ENCODE assay signal across 25 cellular contexts in the genomic region with DNA sequence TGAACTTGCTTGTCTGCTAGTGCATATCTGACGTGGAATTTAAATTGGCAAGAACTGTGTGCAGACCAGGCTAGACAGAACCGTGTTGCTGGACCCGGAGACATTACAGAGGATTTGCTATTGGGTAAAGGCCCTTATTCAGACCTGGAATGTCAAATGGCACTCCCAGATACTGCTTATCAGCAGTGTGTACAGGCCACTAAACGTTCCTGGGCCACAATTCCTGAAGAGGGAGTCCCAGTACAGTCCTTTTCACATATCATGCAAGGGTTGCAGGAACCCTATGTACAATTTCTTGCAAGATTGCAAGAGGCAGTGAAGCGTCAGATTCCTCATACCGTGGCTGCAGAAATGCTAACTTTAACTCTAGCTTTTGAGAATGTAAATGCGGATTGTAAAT. TPM values are rescaled to one million over a fixed set of nuclear protein-coding genes. Genes with fewer than 3 reads are reported as not detected.
DNase-seq lines count a peak whose midpoint lies in the region; ATAC-seq and TF ChIP-seq lines count a peak whose summit lies in the region.
"Had no signal": no experiment of that assay in that cellular context is flagged by ENCODE, and none has a peak within 500 bp of the region (broad histone marks: within the 10 kb centered on the region; RNA-seq: fewer than 3 reads in every experiment).

No MANE protein-coding gene starts in this region.

- no peaks in the 10 kb centered on the region for H3K79me2 ChIP-seq in hepatocyte

- H3K27me3 ChIP-seq in RWPE2 (ENCODE audit: insufficient read depth, poor library complexity, severe bottlenecking) (no peaks in the 10 kb centered on the region), lung (ENCODE audit: control insufficient read depth, insufficient read depth) (no peaks in the 10 kb centered on the region), hepatocyte (no peaks in the 10 kb centered on the region)
- H3K27me3 ChIP-seq: BLaER1, esophagus squamous epithelium, gastrocnemius medialis, upper lobe of left lung had no signal

- H3K9me3 ChIP-seq in RWPE2 (ENCODE audit: severe bottlenecking) = no peaks in the 10 kb centered on the region
- no peaks in the 10 kb centered on the region for H3K9me3 ChIP-seq in lung (ENCODE audit: control insufficient read depth in 2 of 2, insufficient read depth in 1 of 2, low read length in 1 of 2)
- H3K9me3 ChIP-seq in hepatocyte (ENCODE audit: low read depth) = no peaks in the 10 kb centered on the region
- H3K9me3 ChIP-seq: BLaER1, esophagus squamous epithelium, gastrocnemius medialis, HAP-1, prostate gland, upper lobe of left lung had no signal

- DNase-seq in EH (ENCODE audit: low read depth) (peak; percentile 4), RWPE2 (ENCODE audit: low spot score) (no peak), fibroblast of peridontal ligament (ENCODE audit: extremely low read depth) (peak; percentile 18), lung (ENCODE audit: low spot score) (peak; percentile 21), hepatocyte (ENCODE audit: low spot score) (no peak), RWPE1 (ENCODE audit: low spot score) (no peak), NCI-H774 (lab: John Stamatoyannopoulos, UW) (no peak)
- DNase-seq: activated CD4-positive, alpha-beta memory T cell treated with anti-CD3 and anti-CD28 coated beads for 36 hours; activated naive CD4-positive, alpha-beta T cell; activated naive CD8-positive, alpha-beta T cell treated with anti-CD3 and anti-CD28 coated beads, Interleukin-2, amount 50 U/mL, for 24 hours; central memory CD4-positive, alpha-beta T cell; esophagus squamous epithelium; gastrocnemius medialis; midbrain; naive thymus-derived CD4-positive, alpha-beta T cell; NCI-H146; NCI-H226; nucleus accumbens; stimulated activated CD4-positive, alpha-beta T cell treated with anti-CD3 and anti-CD28 coated beads, Interleukin-15, amount 100 ng/mL, for 24 hours; upper lobe of left lung had no signal

- H3K4me3 ChIP-seq in RWPE2 (ENCODE audit: severe bottlenecking) (no peak overlapping the region), lung (no peak overlapping the region), hepatocyte (no peak overlapping the region)
- H3K4me3 ChIP-seq: BLaER1, esophagus squamous epithelium, gastrocnemius medialis, HAP-1, prostate gland, upper lobe of left lung had no signal

- H3K4me2 ChIP-seq in hepatocyte = no peak overlapping the region
- H3K4me2 ChIP-seq: BLaER1 had no signal

- POLR2A ChIA-PET in RWPE1 (lab: Yijun Ruan, JAX; ENCODE audit: low non-redundant PET) = no interaction called here

- H3K27ac ChIP-seq in RWPE2 (ENCODE audit: poor library complexity, severe bottlenecking) (no peak overlapping the region), lung (ENCODE audit: low read depth in 1 of 2, low read length in 1 of 2) (no peak overlapping the region), hepatocyte (no peak overlapping the region), RWPE1 (no peak overlapping the region)
- H3K27ac ChIP-seq: BLaER1, esophagus squamous epithelium, gastrocnemius medialis, prostate gland, upper lobe of left lung had no signal

- H4K20me1 ChIP-seq in hepatocyte (ENCODE audit: insufficient read depth, poor library complexity, severe bottlenecking) = no peaks in the 10 kb centered on the region
- H4K20me1 ChIP-seq: BLaER1 had no signal

- H3K9me2 ChIP-seq in hepatocyte (replicated peaks; ENCODE audit: insufficient read depth) = no peaks in the 10 kb centered on the region

- WGBS in lung, 2 donors = 73 to 83% methylated on average over 7 of the region's 7 CpGs
- WGBS in hepatocyte (ENCODE audit: low lambda C conversion rate, missing lambda C conversion rate) = 69% methylated on average over 7 of the region's 7 CpGs

- ATAC-seq in RWPE2 (ENCODE audit: low read depth) (peak; percentile 15; the same call in 1 of the 3 replicates), lung (ENCODE audit: insufficient read depth, low FRiP score) (no peak), HG03521 (IDR thresholded peaks at IDR 0.05; ENCODE audit: unreplicated experiment) (no peak)
- ATAC-seq: activated naive CD8-positive, alpha-beta T cell treated with anti-CD3 and anti-CD28 coated beads, Interleukin-2, amount 50 U/mL, for 24 hours; gastrocnemius medialis; naive thymus-derived CD4-positive, alpha-beta T cell; stimulated activated effector memory CD8-positive, alpha-beta T cell treated with anti-CD3 and anti-CD28 coated beads, Interleukin-12 subunit alpha, Interleukin-12 subunit beta, amount 100 ng/mL, for 72 hours had no signal

- no peak overlapping the region for H2AFZ ChIP-seq in hepatocyte

- CTCF ChIA-PET in RWPE1 (lab: Yijun Ruan, JAX) = no interaction called here

- H3K4me1 ChIP-seq in RWPE2 (ENCODE audit: insufficient read depth, poor library complexity, severe bottlenecking) (no peaks in the 10 kb centered on the region), lung (ENCODE audit: control insufficient read depth in 2 of 2, insufficient read depth in 2 of 2, low read length in 2 of 2) (peaks cover 0 to 2% of the 10 kb centered on the region in 2 donors), hepatocyte (ENCODE audit: insufficient read depth) (no peaks in the 10 kb centered on the region)
- H3K4me1 ChIP-seq: esophagus squamous epithelium, gastrocnemius medialis, HAP-1, prostate gland, upper lobe of left lung had no signal

- TF ChIP-seq CTCF in RWPE2 (IDR thresholded peaks at IDR 0.05; ENCODE audit: poor library complexity, severe bottlenecking) (no peak), lung (IDR thresholded peaks at IDR 0.05; ENCODE audit: control extremely low read depth, extremely low read depth) (no peak), hepatocyte (IDR thresholded peaks at IDR 0.05; ENCODE audit: poor library complexity) (no peak), RWPE1 (conservative IDR thresholded peaks at IDR 0.05; ENCODE audit: low read depth) (no peak)

- H3K36me3 ChIP-seq in RWPE2 (ENCODE audit: low read depth) = no peaks in the 10 kb centered on the region
- no peaks in the 10 kb centered on the region for H3K36me3 ChIP-seq in lung (ENCODE audit: control insufficient read depth in 2 of 2, insufficient read depth in 2 of 2, low read length in 2 of 2)
- H3K36me3 ChIP-seq in hepatocyte (replicated peaks; ENCODE audit: insufficient read depth, low read depth) = no peaks in the 10 kb centered on the region
- H3K36me3 ChIP-seq: gastrocnemius medialis, HAP-1, prostate gland had no signal

RNA-seq across cellular contexts. Expression of a gene that starts 13.5 kb away (rescaled TPM):
- 10 to 100 TPM; 37.2 to 46.2 TPM for total RNA-seq in lung
- 10 to 100 TPM; 20.0 to 28.0 TPM for polyA plus RNA-seq in lung
- 26.8 and 34.2 TPM in 2 replicates for total RNA-seq in hepatocyte
- polyA plus RNA-seq in hepatocyte = 17.8 and 18.6 TPM in 2 replicates

Comparison
In these comparisons a context has a peak if more than half of its experiments do, and no peak if none do; other contexts are left out.
1. DNase-seq: peak in EH (single experiment), fibroblast of peridontal ligament (single experiment) and lung (single experiment); none in RWPE2 (single experiment), hepatocyte (single experiment), RWPE1 (single experiment) and NCI-H774 (single experiment).